ENCODE assay signal across 16 cellular contexts in genomic region chr16:85130707-85131028, GRCh38. TPM values are rescaled to one million over a fixed set of nuclear protein-coding genes. Genes with fewer than 3 reads are reported as not detected.
A peak's percentile ranks its signal among the peaks of the same experiment; 100 is the strongest.
DNase-seq lines count a peak whose midpoint lies in the region; ATAC-seq, FAIRE-seq and TF ChIP-seq lines count a peak whose summit lies in the region.
"Had no signal": no experiment of that assay in that cellular context is flagged by ENCODE, and none has a peak within 500 bp of the region (broad histone marks: within the 10 kb centered on the region; RNA-seq: fewer than 3 reads in every experiment).

No MANE protein-coding gene starts in this region.

- peaks cover 3 to 34% of the 10 kb centered on the region in 2 donors for H3K4me1 ChIP-seq in kidney (ENCODE audit: control insufficient read depth in 1 of 2, insufficient read depth in 1 of 2, low read depth in 1 of 2, low read length in 2 of 2)
- peaks cover 46% of the 10 kb centered on the region for H3K4me1 ChIP-seq in psoas muscle
- H3K4me1 ChIP-seq in urinary bladder (ENCODE audit: insufficient read depth), result no peaks in the 10 kb centered on the region
- H3K4me1 ChIP-seq in foreskin keratinocyte, result no peaks in the 10 kb centered on the region
- no peaks in the 10 kb centered on the region for H3K4me1 ChIP-seq in Caco-2

- no peaks in the 10 kb centered on the region for H3K9me3 Mint-ChIP-seq in Caco-2 (ENCODE audit: unreplicated experiment)
- H3K9me3 Mint-ChIP-seq: activated CD4-positive, alpha-beta memory T cell treated with anti-CD3 and anti-CD28 coated beads, Interleukin-2, amount 10 ng/mL, durations not matched to agents 7 days and 5 days; activated T-helper 2 cell treated with anti-CD3 and anti-CD28 coated beads, Interferon-gamma antibody, Interleukin-2, Interleukin-4, amounts not matched to agents 10 μg/mL and 5 μg/mL and 100 μg/mL, durations not matched to agents 14 hours and 24 hours and 36 hours; CD4-positive, alpha-beta memory T cell had no signal

- no peaks in the 10 kb centered on the region for H3K36me3 Mint-ChIP-seq in Caco-2 (ENCODE audit: insufficient read depth, unreplicated experiment)
- H3K36me3 Mint-ChIP-seq: CD4-positive, alpha-beta memory T cell had no signal

- H3K9me3 ChIP-seq in kidney (ENCODE audit: control insufficient read depth in 1 of 2, low read length in 2 of 2), result no peaks in the 10 kb centered on the region
- no peaks in the 10 kb centered on the region for H3K9me3 ChIP-seq in psoas muscle
- no peaks in the 10 kb centered on the region for H3K9me3 ChIP-seq in Caco-2
- H3K9me3 ChIP-seq: SK-N-SH had no signal

- no peaks in the 10 kb centered on the region for H3K4me1 Mint-ChIP-seq in Caco-2 (ENCODE audit: low read depth, unreplicated experiment)

- WGBS in psoas muscle, 3 donors, result 50 to 66% (median 53%) methylated on average over 5 of the region's 5 CpGs
- WGBS in urinary bladder, result 49% methylated on average over 5 of the region's 5 CpGs

- in situ Hi-C loops in brain microvascular endothelial cell (cut with HindIII; ENCODE audit: low pct_ligation_motif_present, low sequenced_read_pairs), result no loop called here

- DNase-seq in Right ventricle myocardium inferior (ENCODE audit: missing footprints), result peak; percentile 64
- no peak for DNase-seq in left cardiac atrium
- no peak for DNase-seq in kidney
- no peak for DNase-seq in psoas muscle
- DNase-seq in foreskin keratinocyte, result no peak
- DNase-seq in brain microvascular endothelial cell, result no peak
- no peak for DNase-seq in Caco-2
- DNase-seq: activated CD4-positive, alpha-beta memory T cell treated with anti-CD3 and anti-CD28 coated beads, Interleukin-2, amount 10 ng/mL, durations not matched to agents 7 days and 5 days; CD4-positive, alpha-beta memory T cell; SK-N-SH; stimulated activated CD4-positive, alpha-beta T cell treated with anti-CD3 and anti-CD28 coated beads, Interleukin-1b, Interleukin-23, amount 100 ng/mL, for 48 hours had no signal

- H3K27me3 Mint-ChIP-seq in Caco-2 (ENCODE audit: insufficient read depth, unreplicated experiment), result no peaks in the 10 kb centered on the region

- CTCF ChIA-PET in Caco-2 (lab: Charles Lee), result no interaction called here

- no peak overlapping the region for H3K9ac ChIP-seq in kidney (ENCODE audit: low read length in 2 of 2)
- H3K9ac ChIP-seq: SK-N-SH had no signal

- no TSS peak for BruUV-seq in Caco-2 (replicated peaks; lab: Mats Ljungman, UMichigan)

- TF ChIP-seq CTCF in kidney (IDR thresholded peaks at IDR 0.05; ENCODE audit: borderline replicate concordance, extremely low read depth, insufficient read depth) (no peak), psoas muscle (IDR thresholded peaks at IDR 0.05) (no peak), foreskin keratinocyte (conservative IDR thresholded peaks at IDR 0.05) (no peak), brain microvascular endothelial cell (IDR thresholded peaks at IDR 0.05; ENCODE audit: low read depth, low read length, missing control alignments) (no peak), Caco-2 (IDR thresholded peaks at IDR 0.05; ENCODE audit: insufficient read depth in 1 of 2, low read depth in 1 of 2, low read length in 1 of 2, severe bottlenecking in 1 of 2, unreplicated experiment in 1 of 2) (no peak)

- POLR2A ChIA-PET in Caco-2 (lab: Charles Lee), result no interaction called here

- H3K4me3 ChIP-seq in kidney (ENCODE audit: low read length in 2 of 2) (no peak overlapping the region), psoas muscle (no peak overlapping the region), urinary bladder (ENCODE audit: low read depth, low read length) (no peak overlapping the region), brain microvascular endothelial cell (ENCODE audit: low read depth, low read length) (no peak overlapping the region), Caco-2 (ENCODE audit: low read depth, low read length) (no peak overlapping the region)
- H3K4me3 ChIP-seq: K562 had no signal

- no peak overlapping the region for H3K27ac Mint-ChIP-seq in Caco-2 (ENCODE audit: unreplicated experiment)
- H3K27ac Mint-ChIP-seq: activated CD4-positive, alpha-beta memory T cell treated with anti-CD3 and anti-CD28 coated beads, Interleukin-2, amount 10 ng/mL, durations not matched to agents 7 days and 5 days; activated T-helper 2 cell treated with anti-CD3 and anti-CD28 coated beads, Interferon-gamma antibody, Interleukin-2, Interleukin-4, amounts not matched to agents 10 μg/mL and 5 μg/mL and 100 μg/mL, durations not matched to agents 14 hours and 24 hours and 36 hours; CD4-positive, alpha-beta memory T cell had no signal

- H3K27me3 ChIP-seq in psoas muscle (ENCODE audit: insufficient read depth in 3 of 3, low read length in 2 of 3) (no peaks in the 10 kb centered on the region), foreskin keratinocyte (peaks cover 14% of the 10 kb centered on the region), brain microvascular endothelial cell (replicated peaks) (no peaks in the 10 kb centered on the region), Caco-2 (replicated peaks; ENCODE audit: control insufficient read depth, insufficient read depth, low read length) (no peaks in the 10 kb centered on the region)

- H3K4me3 Mint-ChIP-seq in Caco-2 (ENCODE audit: unreplicated experiment), result no peak overlapping the region
- H3K4me3 Mint-ChIP-seq: activated CD4-positive, alpha-beta memory T cell treated with anti-CD3 and anti-CD28 coated beads, Interleukin-2, amount 10 ng/mL, durations not matched to agents 7 days and 5 days; CD4-positive, alpha-beta memory T cell had no signal

- no peak for FAIRE-seq in kidney (lab: Jason Lieb, UNC)
- FAIRE-seq: A204.1, TTC549 had no signal

- H3K36me3 ChIP-seq in kidney (ENCODE audit: control insufficient read depth in 1 of 2, insufficient read depth in 2 of 2, low read length in 2 of 2), result no peaks in the 10 kb centered on the region
- H3K36me3 ChIP-seq in psoas muscle (ENCODE audit: insufficient read depth in 1 of 2, low read depth in 1 of 2), result no peaks in the 10 kb centered on the region
- no peaks in the 10 kb centered on the region for H3K36me3 ChIP-seq in urinary bladder (ENCODE audit: insufficient read depth)
- H3K36me3 ChIP-seq in brain microvascular endothelial cell (replicated peaks), result no peaks in the 10 kb centered on the region
- H3K36me3 ChIP-seq in Caco-2 (ENCODE audit: control insufficient read depth, insufficient read depth, low read length), result no peaks in the 10 kb centered on the region

- ATAC-seq in Right ventricle myocardium inferior, result no peak
- no peak for ATAC-seq in left cardiac atrium
- no peak for ATAC-seq in psoas muscle
- no peak for ATAC-seq in foreskin keratinocyte
- ATAC-seq: K562 had no signal

- peak overlapping the region; percentile 10 to 83 for H3K27ac ChIP-seq in kidney (ENCODE audit: low read depth in 2 of 2, low read length in 2 of 2)
- peak overlapping the region; percentile 70 for H3K27ac ChIP-seq in psoas muscle
- H3K27ac ChIP-seq in urinary bladder (ENCODE audit: low read depth), result peak overlapping the region; percentile 46
- H3K27ac ChIP-seq in foreskin keratinocyte, result no peak overlapping the region
- no peak overlapping the region for H3K27ac ChIP-seq in brain microvascular endothelial cell

- intact Hi-C loops in Right ventricle myocardium inferior (cut with DNase I) (no loop called here), left cardiac atrium (cut with DNase I) (no loop called here), kidney (cut with DNase I) (no loop called here), psoas muscle (cut with DNase I) (no loop called here), Caco-2 (cut with micrococcal nuclease; ENCODE audit: unreplicated experiment) (no loop called here)

RNA-seq across cellular contexts. Expression of gene CIBAR2, which starts 18.4 kb away (rescaled TPM):
- total RNA-seq in Right ventricle myocardium inferior, result not detected
- total RNA-seq in left cardiac atrium, result not detected
- 1.6 TPM for total RNA-seq in kidney
- not detected for polyA plus RNA-seq in kidney (ENCODE audit: insufficient read depth, low read depth, low replicate concordance)
- under 1 TPM in 1 of 4 donors, not detected in 3; 0.36 TPM for total RNA-seq in psoas muscle
- not detected for polyA plus RNA-seq in psoas muscle
- total RNA-seq in urinary bladder, result not detected
- polyA plus RNA-seq in urinary bladder, result not detected
- total RNA-seq in foreskin keratinocyte, result not detected in 2 replicates
- not detected in 2 replicates for polyA plus RNA-seq in foreskin keratinocyte
- total RNA-seq in Caco-2 (2022), result not detected in 2 replicates
- total RNA-seq: activated CD4-positive, alpha-beta memory T cell treated with anti-CD3 and anti-CD28 coated beads, Interleukin-2, amount 10 ng/mL, durations not matched to agents 7 days and 5 days; activated T-helper 2 cell treated with anti-CD3 and anti-CD28 coated beads, Interferon-gamma antibody, Interleukin-2, Interleukin-4, amounts not matched to agents 10 μg/mL and 5 μg/mL and 100 μg/mL, durations not matched to agents 14 hours and 24 hours and 36 hours; CD4-positive, alpha-beta memory T cell; K562 had no signal
- polyA plus RNA-seq: CD4-positive, alpha-beta memory T cell; K562 had no signal

Comparison
In these comparisons a context has a peak if more than half of its experiments do, and no peak if none do; other contexts are left out.
1. H3K27ac ChIP-seq: peak in kidney (2 of 2), psoas muscle (single experiment) and urinary bladder (single experiment); none in foreskin keratinocyte (single experiment) and brain microvascular endothelial cell (single experiment).